In genomic region chr18:49377742-49378141, GRCh38 we compare ENCODE assay signal across 6 cellular contexts.
"Had no signal": no experiment of that assay in that cellular context is flagged by ENCODE, and none has a peak within 500 bp of the region (broad histone marks: within the 10 kb centered on the region; RNA-seq: fewer than 3 reads in every experiment).

No MANE protein-coding gene starts in this region.

- DNase-seq: GDM1, GF-D8 had no signal

- H3K4me3 ChIP-seq: GM12878 had no signal

- FAIRE-seq: GM12878, GM12891, GM12892, GM18507 had no signal

- ATAC-seq: GM12878 had no signal
